ENCODE assay signal across 26 cellular contexts in genomic region chr6:162777091-162777490, GRCh38. TPM values are rescaled to one million over a fixed set of nuclear protein-coding genes. Genes with fewer than 3 reads are reported as not detected.
A peak's percentile ranks its signal among the peaks of the same experiment; 100 is the strongest.
DNase-seq lines count a peak whose midpoint lies in the region; ATAC-seq and TF ChIP-seq lines count a peak whose summit lies in the region.
"Had no signal": no experiment of that assay in that cellular context is flagged by ENCODE, and none has a peak within 500 bp of the region (broad histone marks: within the 10 kb centered on the region; RNA-seq: fewer than 3 reads in every experiment).

No MANE protein-coding gene starts in this region.

- H3K36me3 ChIP-seq in right atrium auricular region (no peaks in the 10 kb centered on the region), osteoblast (ENCODE audit: insufficient read depth, low read length) (no peaks in the 10 kb centered on the region)
- H3K36me3 ChIP-seq: BE2C; BLaER1 treated with 17β-estradiol and CSF1 and Interleukin-3, amounts not matched to agents 10 nM and 100 nM had no signal

- H3K9me3 ChIP-seq in right atrium auricular region (peaks cover 0 to 11% of the 10 kb centered on the region in 2 donors), right cardiac atrium (ENCODE audit: control insufficient read depth, low read length) (no peaks in the 10 kb centered on the region), osteoblast (ENCODE audit: low read depth, low read length) (no peaks in the 10 kb centered on the region)
- H3K9me3 ChIP-seq: A549, BE2C had no signal

- H4K20me1 ChIP-seq in osteoblast (ENCODE audit: insufficient read depth, low read length) = no peaks in the 10 kb centered on the region
- H4K20me1 ChIP-seq: BLaER1 treated with 17β-estradiol and CSF1 and Interleukin-3, amounts not matched to agents 10 nM and 100 nM had no signal

- intact Hi-C loops in Right ventricle myocardium inferior (cut with DNase I) (no loop called here), left cardiac atrium (cut with DNase I) (no loop called here), right cardiac atrium (cut with DNase I) (no loop called here)

- peak; percentile 49 for DNase-seq in Right ventricle myocardium inferior (ENCODE audit: missing footprints)
- no peak for DNase-seq in right atrium auricular region (ENCODE audit: low spot score)
- DNase-seq in left cardiac atrium = peak; percentile 38
- peak in 2 of 3 donors; percentile 24 to 36 for DNase-seq in right cardiac atrium
- peak; percentile 10 for DNase-seq in osteoblast (ENCODE audit: insufficient read length, low spot score, missing footprints)
- DNase-seq in SIG-M5 (lab: John Stamatoyannopoulos, UW) = no peak
- DNase-seq: ACHN; AML-193; BE2C; CD4-positive, alpha-beta T cell; CD8-positive, alpha-beta memory T cell; DMS 273 treated with DMSO at 0.1 percent for 48 hours; DMS79; EL; GDM1; H9 had no signal

- H3K4me2 ChIP-seq in osteoblast (ENCODE audit: insufficient read depth, low read length) = no peak overlapping the region
- H3K4me2 ChIP-seq: A549; BLaER1 treated with 17β-estradiol and CSF1 and Interleukin-3, amounts not matched to agents 10 nM and 100 nM; GM23338 had no signal

- H3K4me3 ChIP-seq in right atrium auricular region = no peak overlapping the region
- H3K4me3 ChIP-seq in right cardiac atrium (ENCODE audit: low read length) = no peak overlapping the region
- H3K4me3 ChIP-seq in osteoblast (ENCODE audit: insufficient read depth, low read length) = no peak overlapping the region
- H3K4me3 ChIP-seq: A549; BLaER1 treated with 17β-estradiol and CSF1 and Interleukin-3, amounts not matched to agents 10 nM and 100 nM; GM12878; GM23338 had no signal

- H2AFZ ChIP-seq in osteoblast (ENCODE audit: low read length) = no peak overlapping the region

- H3K4me1 ChIP-seq in right atrium auricular region (no peaks in the 10 kb centered on the region), right cardiac atrium (ENCODE audit: control insufficient read depth, insufficient read depth, low read length) (no peaks in the 10 kb centered on the region), osteoblast (ENCODE audit: insufficient read depth, low read length) (no peaks in the 10 kb centered on the region)
- H3K4me1 ChIP-seq: A549; BLaER1 treated with 17β-estradiol and CSF1 and Interleukin-3, amounts not matched to agents 10 nM and 100 nM had no signal

- no peaks in the 10 kb centered on the region for H3K79me2 ChIP-seq in osteoblast (ENCODE audit: insufficient read depth, low read length)

- no peak overlapping the region for H3K27ac ChIP-seq in right atrium auricular region
- no peak overlapping the region for H3K27ac ChIP-seq in right cardiac atrium (ENCODE audit: low read length)
- no peak overlapping the region for H3K27ac ChIP-seq in osteoblast (ENCODE audit: low read depth, low read length)
- H3K27ac ChIP-seq: 22Rv1; A549; BLaER1 treated with 17β-estradiol and CSF1 and Interleukin-3, amounts not matched to agents 10 nM and 100 nM had no signal

- 59% methylated on average over 7 of the region's 7 CpGs for WGBS in right cardiac atrium

- no peak for TF ChIP-seq CTCF in right atrium auricular region (IDR thresholded peaks at IDR 0.05)
- no peak for TF ChIP-seq CTCF in osteoblast (IDR thresholded peaks at IDR 0.05; ENCODE audit: extremely low read depth, low read depth, low read length)

- H3K27me3 ChIP-seq in right atrium auricular region (no peaks in the 10 kb centered on the region), right cardiac atrium (ENCODE audit: control insufficient read depth, insufficient read depth) (no peaks in the 10 kb centered on the region), osteoblast (ENCODE audit: insufficient read depth, low read length) (no peaks in the 10 kb centered on the region)
- H3K27me3 ChIP-seq: BE2C; BLaER1 treated with 17β-estradiol and CSF1 and Interleukin-3, amounts not matched to agents 10 nM and 100 nM had no signal

- ATAC-seq in Right ventricle myocardium inferior = peak; percentile 48
- no peak for ATAC-seq in left cardiac atrium
- ATAC-seq in right cardiac atrium = peak in 1 of 2 donors; percentile 75
- no peak for ATAC-seq in HG02938 (IDR thresholded peaks at IDR 0.05; ENCODE audit: unreplicated experiment)
- ATAC-seq in HG02678 (IDR thresholded peaks at IDR 0.05; ENCODE audit: unreplicated experiment) = no peak
- ATAC-seq: A549, GM12878, GM23338, HCT116 had no signal

RNA-seq across cellular contexts. Expression of gene PACRG, which starts 49.3 kb away (rescaled TPM):
- total RNA-seq in Right ventricle myocardium inferior (7.9 TPM), right atrium auricular region (10 to 100 TPM in 1 of 2 donors, 1 to 10 TPM in 1; 2.8 to 21.3 TPM), left cardiac atrium (1 to 10 TPM; 3.2 to 4.5 TPM), right cardiac atrium (1 to 10 TPM; 3.9 to 9.4 (median 4.8) TPM), osteoblast (0.59 and 1.4 TPM in 2 replicates)
- 4.9 TPM for polyA plus RNA-seq in right cardiac atrium
- total RNA-seq: CD8-positive, alpha-beta memory T cell; GM12878; H4 had no signal
- polyA plus RNA-seq: CD14-positive monocyte; CD8-positive, alpha-beta memory T cell; GM12878 had no signal

RNA-seq across cellular contexts. Expression of gene PRKN, which starts 49.5 kb away (rescaled TPM):
- 19.5 TPM for total RNA-seq in Right ventricle myocardium inferior
- total RNA-seq in right atrium auricular region = 10 to 100 TPM; 15.7 to 19.3 TPM
- total RNA-seq in left cardiac atrium = 10 to 100 TPM; 13.8 to 22.2 TPM
- 10 to 100 TPM; 20.2 to 33.0 (median 24.9) TPM for total RNA-seq in right cardiac atrium
- 9.6 TPM for polyA plus RNA-seq in right cardiac atrium
- total RNA-seq in osteoblast = 2.9 and 4.7 TPM in 2 replicates

Comparison
In these comparisons a context has a peak if more than half of its experiments do, and no peak if none do; other contexts are left out.
1. DNase-seq: peak in Right ventricle myocardium inferior (single experiment), left cardiac atrium (single experiment), right cardiac atrium (2 of 3) and osteoblast (single experiment); none in right atrium auricular region (single experiment) and SIG-M5 (single experiment).